ENCODE assay signal across 28 cellular contexts in the genomic region with DNA sequence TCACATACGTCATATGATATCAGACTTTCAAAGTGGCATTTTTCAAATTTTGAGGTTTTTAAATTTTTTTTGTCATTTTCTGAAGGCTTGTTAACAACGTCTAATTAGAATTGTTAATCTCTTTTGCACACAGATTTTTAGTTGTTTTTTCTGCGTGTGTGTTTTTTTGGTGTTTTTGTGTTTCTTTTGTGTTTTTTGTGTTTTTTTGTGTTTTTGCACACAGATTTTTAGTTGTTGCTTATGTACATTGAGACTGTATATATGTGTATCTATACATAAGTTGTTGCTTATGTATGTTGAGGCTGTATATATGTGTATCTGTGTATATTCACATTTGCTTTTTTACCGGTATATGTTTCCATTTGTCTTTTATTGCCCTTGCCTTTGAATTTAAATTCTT.
"Had no signal": no experiment of that assay in that cellular context is flagged by ENCODE, and none has a peak within 500 bp of the region (broad histone marks: within the 10 kb centered on the region; RNA-seq: fewer than 3 reads in every experiment).

No MANE protein-coding gene starts in this region.

- H3K27ac ChIP-seq: neural progenitor cell, ovary, parathyroid adenoma, psoas muscle, right lobe of liver, sigmoid colon, stomach, thoracic aorta, thyroid gland, tibial nerve, upper lobe of left lung, vagina had no signal

- DNase-seq: occipital lobe; ovary; posterior cingulate gyrus; psoas muscle; right cardiac atrium; right lobe of liver; sigmoid colon; small intestine; stimulated activated CD4-positive, alpha-beta T cell treated with anti-CD3 and anti-CD28 coated beads, Interleukin-15, amount 100 ng/mL, for 24 hours; stimulated activated CD4-positive, alpha-beta T cell treated with anti-CD3 and anti-CD28 coated beads, Interleukin-2, amount 100 ng/mL, for 24 hours; stimulated activated CD4-positive, alpha-beta T cell treated with anti-CD3 and anti-CD28 coated beads, Interleukin-2, amount 100 ng/mL, for 48 hours; stimulated activated CD4-positive, alpha-beta T cell treated with anti-CD3 and anti-CD28 coated beads, Interleukin-4, amount 100 ng/mL, for 24 hours; stimulated activated naive B cell treated with anti-CD40 and anti-IgM and Interleukin-4, amounts not matched to agents 10 μg/mL and 1 μg/mL and 100 μg/mL, for 72 hours; stimulated activated naive CD4-positive, alpha-beta T cell treated with Interleukin-2 at 50 U/mL for 16 hours; stomach; thyroid gland; trophoblast cell; upper lobe of left lung had no signal

- H3K27ac Mint-ChIP-seq: nephron; neural progenitor cell; progenitor cell of endocrine pancreas; stimulated activated effector memory CD8-positive, alpha-beta T cell treated with anti-CD3 and anti-CD28 coated beads, Interleukin-12 subunit alpha, Interleukin-12 subunit beta, amount 100 ng/mL, for 72 hours; stimulated activated naive B cell treated with anti-CD40 and anti-IgM and Interleukin-4, amounts not matched to agents 10 μg/mL and 1 μg/mL and 100 μg/mL, for 72 hours; stimulated activated naive CD8-positive, alpha-beta T cell treated with anti-CD3 and anti-CD28 coated beads, Interleukin-15, Interleukin-2, amounts not matched to agents 100 ng/mL and 50 ng/mL, for 24 hours had no signal

- H3K9me3 ChIP-seq: ovary, psoas muscle, right lobe of liver, sigmoid colon, stomach, thoracic aorta, thyroid gland, tibial nerve, upper lobe of left lung, vagina had no signal

- H3K27me3 ChIP-seq: neural progenitor cell, ovary, right lobe of liver, sigmoid colon, stomach, thyroid gland, tibial nerve, upper lobe of left lung, vagina had no signal

- H3K9ac ChIP-seq: neural progenitor cell, parathyroid adenoma had no signal

- H3K4me3 Mint-ChIP-seq: nephron; neural progenitor cell; stimulated activated effector memory CD8-positive, alpha-beta T cell treated with anti-CD3 and anti-CD28 coated beads, Interleukin-12 subunit alpha, Interleukin-12 subunit beta, amount 100 ng/mL, for 72 hours; stimulated activated naive B cell treated with anti-CD40 and anti-IgM and Interleukin-4, amounts not matched to agents 10 μg/mL and 1 μg/mL and 100 μg/mL, for 72 hours; stimulated activated naive CD8-positive, alpha-beta T cell treated with anti-CD3 and anti-CD28 coated beads, Interleukin-15, Interleukin-2, amounts not matched to agents 100 ng/mL and 50 ng/mL, for 24 hours had no signal

- H3K4me1 ChIP-seq: parathyroid adenoma, right lobe of liver, vagina had no signal

- FAIRE-seq: small intestine, urothelium cell line had no signal

- H3K9me3 Mint-ChIP-seq: nephron; stimulated activated effector memory CD8-positive, alpha-beta T cell treated with anti-CD3 and anti-CD28 coated beads, Interleukin-12 subunit alpha, Interleukin-12 subunit beta, amount 100 ng/mL, for 72 hours; stimulated activated naive B cell treated with anti-CD40 and anti-IgM and Interleukin-4, amounts not matched to agents 10 μg/mL and 1 μg/mL and 100 μg/mL, for 72 hours; stimulated activated naive CD8-positive, alpha-beta T cell treated with anti-CD3 and anti-CD28 coated beads, Interleukin-15, Interleukin-2, amounts not matched to agents 100 ng/mL and 50 ng/mL, for 24 hours had no signal

- H3K36me3 ChIP-seq: neural progenitor cell, ovary, right lobe of liver, sigmoid colon, stomach, thoracic aorta, thyroid gland, upper lobe of left lung, vagina had no signal

- H3K27me3 Mint-ChIP-seq: progenitor cell of endocrine pancreas; stimulated activated naive B cell treated with anti-CD40 and anti-IgM and Interleukin-4, amounts not matched to agents 10 μg/mL and 1 μg/mL and 100 μg/mL, for 72 hours; stimulated activated naive CD8-positive, alpha-beta T cell treated with anti-CD3 and anti-CD28 coated beads, Interleukin-15, Interleukin-2, amounts not matched to agents 100 ng/mL and 50 ng/mL, for 24 hours had no signal

- H3K4me2 ChIP-seq: neural progenitor cell had no signal

- H2AFZ ChIP-seq: neural progenitor cell, parathyroid adenoma had no signal

- H3K4me3 ChIP-seq: neural progenitor cell, ovary, psoas muscle, right lobe of liver, sigmoid colon, stomach, thoracic aorta, thyroid gland, tibial nerve, upper lobe of left lung, vagina had no signal

- ATAC-seq: psoas muscle; right cardiac atrium; right lobe of liver; stimulated activated effector memory CD8-positive, alpha-beta T cell treated with anti-CD3 and anti-CD28 coated beads, Interleukin-12 subunit alpha, Interleukin-12 subunit beta, amount 100 ng/mL, for 72 hours; stimulated activated naive B cell treated with anti-CD40 and anti-IgM and Interleukin-4, amounts not matched to agents 10 μg/mL and 1 μg/mL and 100 μg/mL, for 72 hours had no signal
